In genomic region chr10:14658331-14659122, GRCh38 we compare ENCODE assay signal across 9 cellular contexts.
DNase-seq lines count a peak whose midpoint lies in the region; TF ChIP-seq lines count a peak whose summit lies in the region.
"Had no signal": no experiment of that assay in that cellular context is flagged by ENCODE, and none has a peak within 500 bp of the region (broad histone marks: within the 10 kb centered on the region; RNA-seq: fewer than 3 reads in every experiment).

No MANE protein-coding gene starts in this region.

- no CpG with 5 or more reads among the region's 7 CpGs for WGBS in trophoblast cell (ENCODE audit: extremely low coverage, insufficient coverage, insufficient read length)

- no peak overlapping the region for H4K12ac ChIP-seq in trophoblast cell (ENCODE audit: low read depth, low read length)

- no peak overlapping the region for H3K4ac ChIP-seq in trophoblast cell (ENCODE audit: low read depth, low read length)

- H3K4me1 ChIP-seq in trophoblast cell (ENCODE audit: control insufficient read depth in 1 of 2, insufficient read depth in 2 of 2, low read length in 2 of 2), result peaks cover 14 to 17% of the 10 kb centered on the region in 2 experiments

- no peak overlapping the region for H2BK12ac ChIP-seq in trophoblast cell (ENCODE audit: low read length)

- H2BK5ac ChIP-seq in trophoblast cell (ENCODE audit: low read depth, low read length, poor library complexity), result no peak overlapping the region

- H4K8ac ChIP-seq in trophoblast cell (ENCODE audit: low read depth, low read length), result no peak overlapping the region

- in situ Hi-C loops in brain microvascular endothelial cell (cut with HindIII; ENCODE audit: low pct_ligation_motif_present, low sequenced_read_pairs), result no loop called here

- H3K9me3 ChIP-seq in trophoblast cell (ENCODE audit: insufficient read depth, low read depth, low read length), result no peaks in the 10 kb centered on the region

- H3K27ac ChIP-seq in brain microvascular endothelial cell, result peak overlapping the region; percentile 63
- no peak overlapping the region for H3K27ac ChIP-seq in trophoblast cell (ENCODE audit: low read depth, low read length)

- no peak overlapping the region for H3K23ac ChIP-seq in trophoblast cell (ENCODE audit: low read length)

- H3K27me3 ChIP-seq in brain microvascular endothelial cell (replicated peaks), result no peaks in the 10 kb centered on the region
- no peaks in the 10 kb centered on the region for H3K27me3 ChIP-seq in trophoblast cell (ENCODE audit: insufficient read depth, low read length)

- H3K4me3 ChIP-seq in GM08714 (ENCODE audit: low read length) (peak overlapping the region; percentile 2; the same call in 1 of the 2 replicates), brain microvascular endothelial cell (ENCODE audit: low read depth, low read length) (no peak overlapping the region), trophoblast cell (ENCODE audit: low read depth, low read length) (no peak overlapping the region)

- H2AK5ac ChIP-seq in trophoblast cell (ENCODE audit: low read length), result peak overlapping the region; percentile 52

- H3K36me3 ChIP-seq in brain microvascular endothelial cell (replicated peaks), result no peaks in the 10 kb centered on the region
- no peaks in the 10 kb centered on the region for H3K36me3 ChIP-seq in trophoblast cell (ENCODE audit: control insufficient read depth in 1 of 2, insufficient read depth in 2 of 2, low read length in 2 of 2)

- peaks cover 3% of the 10 kb centered on the region for H3K79me2 ChIP-seq in trophoblast cell (ENCODE audit: control insufficient read depth, insufficient read depth, low read length, poor library complexity)

- no peak overlapping the region for H2AFZ ChIP-seq in trophoblast cell (ENCODE audit: insufficient read depth, low read length, poor library complexity)

- peaks cover 14% of the 10 kb centered on the region for H3K79me1 ChIP-seq in trophoblast cell (ENCODE audit: low read length)

- no peak overlapping the region for H3K18ac ChIP-seq in trophoblast cell (ENCODE audit: low read length)

- no peak overlapping the region for H3K9ac ChIP-seq in trophoblast cell (ENCODE audit: low read length)

- H3K14ac ChIP-seq in trophoblast cell (ENCODE audit: low read length), result no peak overlapping the region

- peak overlapping the region; percentile 21 for H4K91ac ChIP-seq in trophoblast cell (ENCODE audit: low read depth, low read length)

- peak overlapping the region; percentile 25 for H2BK120ac ChIP-seq in trophoblast cell (ENCODE audit: insufficient read depth, low read length, poor library complexity)

- H3K4me2 ChIP-seq in trophoblast cell (ENCODE audit: low read length), result no peak overlapping the region

- DNase-seq in NAMALWA (ENCODE audit: low spot score) (peak; percentile 36), brain microvascular endothelial cell (peak; percentile 73), trophoblast cell (peak in 1 of 2 donors; percentile 66), NCI-H82 (lab: John Stamatoyannopoulos, UW) (no peak), NCI-H2171 (lab: John Stamatoyannopoulos, UW) (no peak)
- no peak for DNase-seq in stimulated activated naive CD4-positive, alpha-beta T cell treated with Interleukin-2 at 50 U/mL for 16 hours (lab: John Stamatoyannopoulos, UW)
- no peak for DNase-seq in activated effector memory CD4-positive, alpha-beta T cell treated with Interleukin-2 at 50 U/mL for 16 hours
- DNase-seq: left colon had no signal

- no peak for TF ChIP-seq CTCF in brain microvascular endothelial cell (IDR thresholded peaks at IDR 0.05; ENCODE audit: low read depth, low read length, missing control alignments)

Comparison
In these comparisons a context has a peak if more than half of its experiments do, and no peak if none do; other contexts are left out.
1. DNase-seq: peak in NAMALWA (single experiment) and brain microvascular endothelial cell (single experiment); none in stimulated activated naive CD4-positive, alpha-beta T cell treated with Interleukin-2 at 50 U/mL for 16 hours (single experiment), NCI-H82 (single experiment), NCI-H2171 (single experiment) and activated effector memory CD4-positive, alpha-beta T cell treated with Interleukin-2 at 50 U/mL for 16 hours (single experiment).